In genomic region chr1:25796807-25797458, GRCh38 we compare ENCODE assay signal across 1 cellular context.
TF ChIP-seq lines count a peak whose summit lies in the region.

No MANE protein-coding gene starts in this region.

TF ChIP-seq in HepG2, 621 proteins besides CTCF, POLR2A, EP300 and RAD21 (continued from another document):
- TF ChIP-seq MIXL1 (CRISPR knock-in tag; IDR thresholded peaks at IDR 0.05) (peak; percentile 58; the same call in 1 of the 2 replicates), KDM6A (CRISPR knock-in tag; IDR thresholded peaks at IDR 0.05; ENCODE audit: low read depth) (no peak), STAG1 (CRISPR knock-in tag; IDR thresholded peaks at IDR 0.05) (peak; percentile 86), SOX6 (IDR thresholded peaks at IDR 0.05) (no peak), SOX6 (CRISPR knock-in tag; IDR thresholded peaks at IDR 0.05) (0 out of 2 replicates have a peak, but pooled peaks have one; percentile 14), ZNF205 (CRISPR knock-in tag; IDR thresholded peaks at IDR 0.05) (0 out of 2 replicates have a peak, but pooled peaks have one; percentile 28), ARID5B (CRISPR knock-in tag; IDR thresholded peaks at IDR 0.05) (no peak), ETV5 (CRISPR knock-in tag; IDR thresholded peaks at IDR 0.05; ENCODE audit: borderline replicate concordance) (0 out of 2 replicates have a peak, but pooled peaks have one; percentile 21), ZFP36 (IDR thresholded peaks at IDR 0.05; ENCODE audit: borderline replicate concordance, low read depth, low read length, partially characterized antibody) (peak; percentile 12), ATF2 (CRISPR knock-in tag; IDR thresholded peaks at IDR 0.05) (0 out of 2 replicates have a peak, but pooled peaks have one; percentile 36), KDM2A (CRISPR knock-in tag; IDR thresholded peaks at IDR 0.05; ENCODE audit: borderline replicate concordance, low read depth) (peak; percentile 39; the same call in 1 of the 2 replicates), ARID3A (IDR thresholded peaks at IDR 0.05; ENCODE audit: low read depth, low read length) (peak; percentile 57), MATR3 (CRISPR knock-in tag; IDR thresholded peaks at IDR 0.05) (no peak), ELF1 (CRISPR knock-in tag; IDR thresholded peaks at IDR 0.05) (peak; percentile 35; the same call in 1 of the 2 replicates), SRSF1 (optimal IDR thresholded peaks at IDR 0.05; ENCODE audit: low read depth, low read length) (no peak), SMC3 (IDR thresholded peaks at IDR 0.05; ENCODE audit: low read length) (peak; percentile 86), BRD4 (CRISPR knock-in tag; IDR thresholded peaks at IDR 0.05) (no peak), ETV6 (CRISPR knock-in tag; conservative IDR thresholded peaks at IDR 0.05) (no peak), CEBPG (CRISPR knock-in tag; IDR thresholded peaks at IDR 0.05) (peak; percentile 7; the same call in 1 of the 2 replicates), HINFP (CRISPR knock-in tag; IDR thresholded peaks at IDR 0.05; ENCODE audit: low read depth) (no peak), CBFB (CRISPR knock-in tag; IDR thresholded peaks at IDR 0.05) (no peak), REST (IDR thresholded peaks at IDR 0.05; ENCODE audit: borderline replicate concordance in 1 of 2, low read depth in 1 of 2, low read length in 2 of 2) (no peak)
TF ChIP-seq in HepG2: peak in this region for 16.
